In the genomic region with DNA sequence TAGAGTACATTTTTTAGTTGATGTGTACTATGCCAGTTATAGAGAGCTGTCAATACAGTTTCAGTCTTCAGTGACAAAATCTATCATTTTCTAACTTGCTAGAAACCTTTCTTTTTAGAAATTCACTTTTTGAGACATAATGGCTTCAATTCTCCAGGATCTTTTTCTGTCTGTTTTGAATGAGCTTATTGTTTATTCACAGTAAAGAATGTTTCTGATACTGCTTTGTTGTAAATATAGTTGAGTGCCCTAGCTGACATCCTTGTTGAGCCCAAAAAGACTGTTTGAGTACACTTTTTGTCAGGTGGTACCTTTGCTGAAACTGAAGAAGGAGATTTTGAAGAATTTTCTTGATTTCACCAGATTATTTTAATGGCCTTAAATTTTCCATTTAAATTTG, we compare ENCODE assay signal across 15 cellular contexts.
DNase-seq lines count a peak whose midpoint lies in the region; ATAC-seq lines count a peak whose summit lies in the region.
"Had no signal": no experiment of that assay in that cellular context is flagged by ENCODE, and none has a peak within 500 bp of the region (broad histone marks: within the 10 kb centered on the region; RNA-seq: fewer than 3 reads in every experiment).

No MANE protein-coding gene starts in this region.

- H3K27ac Mint-ChIP-seq in stimulated activated naive CD8-positive, alpha-beta T cell treated with anti-CD3 and anti-CD28 coated beads, Interleukin-15, amount 100 ng/mL, for 72 hours = no peak overlapping the region
- H3K27ac Mint-ChIP-seq: CD8-positive, alpha-beta memory T cell; GM23338 had no signal

- H3K9me3 Mint-ChIP-seq in stimulated activated naive CD8-positive, alpha-beta T cell treated with anti-CD3 and anti-CD28 coated beads, Interleukin-15, amount 100 ng/mL, for 72 hours = no peaks in the 10 kb centered on the region
- H3K9me3 Mint-ChIP-seq: CD8-positive, alpha-beta memory T cell; GM23338 had no signal

- in situ Hi-C loops in SK-MEL-5 (cut with HindIII; ENCODE audit: low pct_unique_long_range_greater_than_20kb, low sequenced_read_pairs) = loop anchor here (25.0 kb wide), 1 partner anchor 465 kb away; no protein-coding TSS in a partner anchor

- no peaks in the 10 kb centered on the region for H3K4me1 Mint-ChIP-seq in stimulated activated naive CD8-positive, alpha-beta T cell treated with anti-CD3 and anti-CD28 coated beads, Interleukin-15, amount 100 ng/mL, for 72 hours
- H3K4me1 Mint-ChIP-seq: CD8-positive, alpha-beta memory T cell had no signal

- ATAC-seq in stimulated activated naive CD8-positive, alpha-beta T cell treated with anti-CD3 and anti-CD28 coated beads, Interleukin-15, amount 100 ng/mL, for 72 hours = no peak
- no peak for ATAC-seq in HG02884 (IDR thresholded peaks at IDR 0.05; ENCODE audit: unreplicated experiment)
- ATAC-seq in HG03439 (IDR thresholded peaks at IDR 0.05; ENCODE audit: unreplicated experiment) = no peak
- ATAC-seq: GM23338, HCT116 had no signal

- no peaks in the 10 kb centered on the region for H3K27me3 Mint-ChIP-seq in stimulated activated naive CD8-positive, alpha-beta T cell treated with anti-CD3 and anti-CD28 coated beads, Interleukin-15, amount 100 ng/mL, for 72 hours
- H3K27me3 Mint-ChIP-seq: CD8-positive, alpha-beta memory T cell had no signal

- DNase-seq in SK-MEL-5 (ENCODE audit: low read depth, low spot score) (peak; percentile 42), globus pallidus (ENCODE audit: low spot score) (peak; percentile 64), pons (ENCODE audit: low spot score) (peak; percentile 88), NCI-H345 (lab: John Stamatoyannopoulos, UW) (no peak)
- no peak for DNase-seq in stimulated activated naive CD8-positive, alpha-beta T cell treated with anti-CD3 and anti-CD28 coated beads, Interleukin-15, amount 100 ng/mL, for 72 hours
- DNase-seq: ACHN; CD8-positive, alpha-beta memory T cell; DMS79; NCI-H1436; NCI-H526 treated with DMSO at 0.1 percent for 48 hours; Right ventricle myocardium superior had no signal

- no peak overlapping the region for H3K4me3 Mint-ChIP-seq in stimulated activated naive CD8-positive, alpha-beta T cell treated with anti-CD3 and anti-CD28 coated beads, Interleukin-15, amount 100 ng/mL, for 72 hours
- H3K4me3 Mint-ChIP-seq: CD8-positive, alpha-beta memory T cell; GM23338 had no signal

Comparison
In these comparisons a context has a peak if more than half of its experiments do, and no peak if none do; other contexts are left out.
1. DNase-seq: peak in SK-MEL-5 (single experiment), globus pallidus (single experiment) and pons (single experiment); none in NCI-H345 (single experiment) and stimulated activated naive CD8-positive, alpha-beta T cell treated with anti-CD3 and anti-CD28 coated beads, Interleukin-15, amount 100 ng/mL, for 72 hours (0 of 2).